Comparison of ENCODE assay signal across 9 cellular contexts in the genomic region with DNA sequence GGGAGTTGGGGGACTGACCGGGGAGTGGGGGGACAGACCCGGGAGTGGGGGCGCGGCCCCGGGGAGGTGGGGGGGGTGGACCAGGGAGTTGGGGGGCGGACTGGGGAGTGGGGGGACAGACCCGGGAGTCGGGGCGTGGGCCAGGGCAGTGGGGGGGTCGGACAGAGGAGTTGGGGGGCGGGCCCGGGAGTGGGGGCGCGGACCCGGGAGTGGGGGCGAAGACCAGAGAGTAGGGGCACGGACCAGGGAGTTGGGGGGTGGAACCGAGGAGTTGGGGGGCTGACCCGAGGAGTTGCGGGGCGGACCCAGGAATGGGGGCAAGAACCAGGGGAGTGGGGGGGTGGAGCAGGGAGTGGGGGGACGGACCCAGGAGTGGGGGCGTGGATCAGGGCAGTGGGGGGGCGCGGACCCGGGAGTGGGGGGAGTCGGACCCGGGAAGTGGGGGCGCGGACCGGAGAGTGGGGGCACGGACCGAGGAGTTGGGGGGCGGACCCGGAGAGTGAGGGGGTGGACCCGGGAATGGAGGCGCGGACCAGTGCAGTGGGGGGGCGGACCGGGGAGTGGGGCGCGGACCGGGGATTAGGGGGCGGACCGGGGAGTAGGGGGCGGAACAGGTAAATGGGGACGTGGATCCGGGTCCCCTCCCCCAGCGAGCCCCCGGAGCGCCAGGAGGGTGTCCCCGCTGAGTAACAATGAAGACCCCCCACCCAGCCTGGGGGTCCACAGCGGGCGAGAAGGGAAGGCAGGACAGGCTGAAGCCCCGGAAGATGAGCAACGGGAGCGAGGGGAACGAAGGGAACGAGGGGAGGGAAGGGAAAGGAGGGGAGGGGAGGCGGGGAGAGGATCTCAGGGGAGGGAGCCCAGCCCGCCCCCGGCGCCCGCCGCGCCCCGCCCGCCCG. TPM values are rescaled to one million over a fixed set of nuclear protein-coding genes. Genes with fewer than 3 reads are reported as not detected.
DNase-seq lines count a peak whose midpoint lies in the region; ATAC-seq, FAIRE-seq and TF ChIP-seq lines count a peak whose summit lies in the region.
"Had no signal": no experiment of that assay in that cellular context is flagged by ENCODE, and none has a peak within 500 bp of the region (broad histone marks: within the 10 kb centered on the region; RNA-seq: fewer than 3 reads in every experiment).

No MANE protein-coding gene starts in this region.

- H3K56ac ChIP-seq in IMR-90 (ENCODE audit: extremely low read depth, insufficient read depth, low read length) = no peak overlapping the region; the same call in 1 of the 2 replicates

- peaks cover 36% of the 10 kb centered on the region for H3K36me3 Mint-ChIP-seq in CD4-positive, alpha-beta T cell (ENCODE audit: low read depth)

- H2BK15ac ChIP-seq in IMR-90 (ENCODE audit: low read depth, low read length) = no peak overlapping the region

- H4K20me1 ChIP-seq in IMR-90 (ENCODE audit: insufficient read depth, low read length) (peaks cover 33% of the 10 kb centered on the region), K562 (replicated peaks; ENCODE audit: control insufficient read depth, insufficient read depth, low read length) (0 out of 2 replicates have a peak, but pooled peaks cover 4% of the 10 kb centered on the region)

- no peak for FAIRE-seq in K562 (lab: Jason Lieb, UNC)

- H3K4ac ChIP-seq in IMR-90 (ENCODE audit: low read depth, low read length) = peak overlapping the region; percentile 86

- peak overlapping the region; percentile 100 for H3K9ac ChIP-seq in IMR-90 (ENCODE audit: low read depth, low read length)
- peak overlapping the region; percentile 73 to 89; a peak in 3 of 4 replicates for H3K9ac ChIP-seq in K562 (ENCODE audit: insufficient read depth in 1 of 2, low read depth in 2 of 2, low read length in 2 of 2)

- H2BK20ac ChIP-seq in IMR-90 (ENCODE audit: low read depth, low read length) = no peak overlapping the region

- no peak for TF ChIP-seq CTCF in CD4-positive, alpha-beta T cell (IDR thresholded peaks at IDR 0.05)
- TF ChIP-seq CTCF in IMR-90 (conservative IDR thresholded peaks at IDR 0.05; ENCODE audit: low read depth, low read length) = no peak
- no peak for TF ChIP-seq CTCF in K562 (IDR thresholded peaks at IDR 0.05 in 2 of 3, conservative IDR thresholded peaks at IDR 0.05 in 1 of 3; ENCODE audit: insufficient read depth in 2 of 3, low read depth in 1 of 3, low read length in 3 of 3)
- TF ChIP-seq CTCF in lower lobe of right lung (IDR thresholded peaks at IDR 0.05) = no peak
- TF ChIP-seq CTCF in transverse colon (IDR thresholded peaks at IDR 0.05) = no peak

- H3K4me1 ChIP-seq in IMR-90 (ENCODE audit: control insufficient read depth, insufficient read depth, low read length) (peaks cover 8% of the 10 kb centered on the region), K562 (replicated peaks in 1 of 2; ENCODE audit: control insufficient read depth in 2 of 2, insufficient read depth in 2 of 2, low read length in 2 of 2) (peaks cover 17 to 72% of the 10 kb centered on the region in 2 experiments), lower lobe of right lung (peaks cover 42% of the 10 kb centered on the region), transverse colon (peaks cover 15 to 50% (median 34%) of the 10 kb centered on the region in 4 donors)

- peak overlapping the region; percentile 91 for H3K4me3 Mint-ChIP-seq in CD4-positive, alpha-beta T cell

- H3K4me2 ChIP-seq in IMR-90 (ENCODE audit: low read depth, low read length) (peak overlapping the region; percentile 86), K562 (ENCODE audit: insufficient read depth, low read length) (peak overlapping the region; percentile 77; the same call in 1 of the 2 replicates)

- peak overlapping the region; percentile 94 for H3K27ac Mint-ChIP-seq in CD4-positive, alpha-beta T cell

- no peak overlapping the region for H3K23ac ChIP-seq in IMR-90 (ENCODE audit: low read depth, low read length)

- H3K79me1 ChIP-seq in IMR-90 (ENCODE audit: low read depth in 1 of 2, low read length in 2 of 2) = peaks cover 4 to 40% of the 10 kb centered on the region in 2 experiments; a peak in 3 of 4 replicates

- H3K27me3 ChIP-seq in CD4-positive, alpha-beta T cell (ENCODE audit: control insufficient read depth, insufficient read depth, low read length) = peaks cover 9% of the 10 kb centered on the region
- peaks cover 4% of the 10 kb centered on the region for H3K27me3 ChIP-seq in IMR-90 (ENCODE audit: control insufficient read depth, insufficient read depth, low read length)
- no peaks in the 10 kb centered on the region for H3K27me3 ChIP-seq in K562 (ENCODE audit: control insufficient read depth in 2 of 2, insufficient read depth in 2 of 2, low read length in 2 of 2)
- H3K27me3 ChIP-seq in lower lobe of right lung (ENCODE audit: low read depth) = peaks cover 19% of the 10 kb centered on the region
- H3K27me3 ChIP-seq in transverse colon = peaks cover 14% of the 10 kb centered on the region

- H4K91ac ChIP-seq in IMR-90 (ENCODE audit: insufficient read depth, low read depth, low read length) = peak overlapping the region; percentile 66; the same call in 1 of the 2 replicates

- H3K36me3 ChIP-seq in IMR-90 (ENCODE audit: control insufficient read depth, insufficient read depth, low read length) = 0 out of 2 replicates have a peak, but pooled peaks cover 1% of the 10 kb centered on the region
- peaks cover 17% of the 10 kb centered on the region; the same call in 2 of the 3 replicates for H3K36me3 ChIP-seq in K562 (ENCODE audit: control insufficient read depth, insufficient read depth, low read length)
- no peaks in the 10 kb centered on the region for H3K36me3 ChIP-seq in lower lobe of right lung
- H3K36me3 ChIP-seq in transverse colon = no peaks in the 10 kb centered on the region

- peaks cover 32% of the 10 kb centered on the region for H3K4me1 Mint-ChIP-seq in CD4-positive, alpha-beta T cell (ENCODE audit: low read depth)

- H3K9me1 ChIP-seq in IMR-90 (ENCODE audit: insufficient read depth, low read length) (no peaks in the 10 kb centered on the region), K562 (ENCODE audit: control insufficient read depth, insufficient read depth, low read length) (no peaks in the 10 kb centered on the region)

- peaks cover 70% of the 10 kb centered on the region for H3K79me2 ChIP-seq in K562 (ENCODE audit: control insufficient read depth, insufficient read depth, low read length)

- CTCF ChIA-PET in CD4-positive, alpha-beta T cell (lab: Charles Lee) = no interaction called here
- CTCF ChIA-PET in IMR-90 (lab: Yijun Ruan, JAX) (no interaction called here), K562 (lab: Yijun Ruan, JAX; ENCODE audit: low intra/inter-chr PET ratio) (no interaction called here)

- TF ChIP-seq POLR2A in IMR-90 (IDR thresholded peaks at IDR 0.05; ENCODE audit: low read depth, low read length) = no peak
- peak; percentile 36; the same call in 1 of the 2 replicates for TF ChIP-seq POLR2A in K562 (conservative IDR thresholded peaks at IDR 0.05)
- TF ChIP-seq POLR2A in transverse colon (IDR thresholded peaks at IDR 0.05) = no peak

- POLR2A ChIA-PET in CD4-positive, alpha-beta T cell (lab: Charles Lee) = interaction anchor here (4.3 kb wide), 1 partner anchor 19 kb away, joined by 20 read pairs; a partner anchor contains a TSS
- POLR2A ChIA-PET in IMR-90 (lab: Charles Lee; ENCODE audit: unreplicated experiment) (no interaction called here), K562 (lab: Yijun Ruan, JAX) (no interaction called here)

- H2BK120ac ChIP-seq in IMR-90 (ENCODE audit: low read depth, low read length) = no peak overlapping the region

- H4K8ac ChIP-seq in IMR-90 (ENCODE audit: low read depth in 2 of 2, low read length in 2 of 2) = peak overlapping the region; percentile 47 to 88; a peak in 3 of 4 replicates

- no peak for ATAC-seq in CD4-positive, alpha-beta T cell (ENCODE audit: poor library complexity)
- peak; percentile 55 for ATAC-seq in IMR-90 (ENCODE audit: low read depth)
- ATAC-seq in K562 = no peak
- no peak for ATAC-seq in lower lobe of right lung

- TF ChIP-seq RAD21 in IMR-90 (IDR thresholded peaks at IDR 0.05; ENCODE audit: low read length) (no peak), K562 (CRISPR knock-in tag; conservative IDR thresholded peaks at IDR 0.05 in 1 of 2, IDR thresholded peaks at IDR 0.05 in 1 of 2) (no peak)

- H2AK9ac ChIP-seq in IMR-90 (replicated peaks; ENCODE audit: low read depth, low read length, poor library complexity) = peak overlapping the region; percentile 90

- H2BK5ac ChIP-seq in IMR-90 (ENCODE audit: low read depth, low read length, poor library complexity, severe bottlenecking) = peak overlapping the region; percentile 84

- no peaks in the 10 kb centered on the region for H3K9me3 ChIP-seq in CD4-positive, alpha-beta T cell (ENCODE audit: control insufficient read depth, low read length)
- H3K9me3 ChIP-seq in IMR-90 (ENCODE audit: control insufficient read depth, insufficient read depth, low read length) (no peaks in the 10 kb centered on the region), K562 (replicated peaks; ENCODE audit: control insufficient read depth, insufficient read depth, low read depth, low read length) (no peaks in the 10 kb centered on the region), lower lobe of right lung (no peaks in the 10 kb centered on the region), transverse colon (no peaks in the 10 kb centered on the region)

- H3K4me3 ChIP-seq in IMR-90 (ENCODE audit: insufficient read depth, low read depth, low read length) (peak overlapping the region; percentile 100), K562 (peak overlapping the region; percentile 96), lower lobe of right lung (peak overlapping the region; percentile 79), transverse colon (peak overlapping the region; percentile 89 to 99 (median 94))

- peak in 7 of 10 experiments; percentile 38 to 61 (median 47) for DNase-seq in CD4-positive, alpha-beta T cell
- DNase-seq in IMR-90 = no peak
- DNase-seq in K562 (ENCODE audit: extremely low read depth in 1 of 4, low spot score in 3 of 4) = peak; percentile 69 to 79 (median 72)
- DNase-seq in lower lobe of right lung = no peak
- no peak for DNase-seq in transverse colon
- DNase-seq in COR-L47 (lab: John Stamatoyannopoulos, UW) = no peak
- DNase-seq in medulla oblongata (ENCODE audit: extremely low spot score) = no peak
- no peak for DNase-seq in cerebellar nuclear complex (lab: John Stamatoyannopoulos, UW)

- H3K27me3 Mint-ChIP-seq in CD4-positive, alpha-beta T cell = no peaks in the 10 kb centered on the region

- BruUV-seq in IMR-90 (replicated peaks; lab: Mats Ljungman, UMichigan) = no TSS peak
- BruUV-seq in K562 (replicated peaks; lab: Mats Ljungman, UMichigan) = no TSS peak

- no peaks in the 10 kb centered on the region for H3K9me3 Mint-ChIP-seq in CD4-positive, alpha-beta T cell

- intact Hi-C loops in CD4-positive, alpha-beta T cell (cut with DNase I, micrococcal nuclease) = loop anchor here in 1 of 2 experiments (1.0 kb wide), 1 partner anchor 19 kb away; a partner anchor contains a TSS
- intact Hi-C loops in IMR-90 (cut with micrococcal nuclease) = loop anchor here (5.0 kb wide), 2 partner anchors 45 to 250 kb away; a partner anchor contains a TSS
- intact Hi-C loops in K562 (cut with micrococcal nuclease) = no loop called here
- intact Hi-C loops in lower lobe of right lung (cut with DNase I) = no loop called here
- intact Hi-C loops in transverse colon (cut with DNase I; ENCODE audit: low total_unique reads) = loop anchor here (5.0 to 10.0 kb wide), 2 partner anchors 140 to 282 kb away; no protein-coding TSS in a partner anchor

- H2AFZ ChIP-seq in IMR-90 (replicated peaks; ENCODE audit: low read length, poor library complexity) = peak overlapping the region; percentile 90
- H2AFZ ChIP-seq in K562 (ENCODE audit: low read depth, low read length) = peak overlapping the region; percentile 72; the same call in 1 of the 2 replicates

- peak overlapping the region; percentile 86; the same call in 1 of the 2 replicates for H4K5ac ChIP-seq in IMR-90 (ENCODE audit: low read depth, low read length)

- dilution Hi-C loops in IMR-90 (cut with HindIII; ENCODE audit: low sequenced_read_pairs, unreplicated experiment) = no loop called here

- peak overlapping the region; percentile 98 for H3K27ac ChIP-seq in CD4-positive, alpha-beta T cell (ENCODE audit: low read depth, low read length)
- H3K27ac ChIP-seq in IMR-90 (ENCODE audit: insufficient read depth, low read length) (peak overlapping the region; percentile 98), K562 (ENCODE audit: extremely low read depth, low read depth, low read length) (peak overlapping the region; percentile 91), lower lobe of right lung (peak overlapping the region; percentile 96), transverse colon (peak overlapping the region; percentile 90 to 100 (median 95))

- TF ChIP-seq EP300 in K562 (IDR thresholded peaks at IDR 0.05; ENCODE audit: low read length) (no peak), transverse colon (IDR thresholded peaks at IDR 0.05; ENCODE audit: low read depth) (no peak)

- in situ Hi-C loops in IMR-90 (cut with MboI; ENCODE audit: low sequenced_read_pairs) (no loop called here), K562 (cut with MboI) (no loop called here), transverse colon (cut with MboI; ENCODE audit: low pct_ligation_motif_present in 1 of 4, low pct_unique_long_range_greater_than_20kb in 1 of 4, low sequenced_read_pairs in 3 of 4) (no loop called here)

- no CpG with 5 or more reads among the region's 69 CpGs for WGBS in IMR-90 (ENCODE audit: extremely low coverage in 2 of 2, insufficient read length in 1 of 2), 2 experiments
- 0% methylated on average over 6 of the region's 69 CpGs for WGBS in K562 (ENCODE audit: insufficient coverage, low coverage, missing lambda C conversion rate)
- WGBS in transverse colon (ENCODE audit: low coverage in 1 of 2), 2 donors = 0 to 2% methylated on average over 6 to 21 of the region's 69 CpGs

- peak overlapping the region; percentile 93 for H3K18ac ChIP-seq in IMR-90 (ENCODE audit: low read depth, low read length)

- H3K14ac ChIP-seq in IMR-90 (replicated peaks; ENCODE audit: low read depth, low read length) = peak overlapping the region; percentile 85; the same call in 1 of the 2 replicates

- H2AK5ac ChIP-seq in IMR-90 (ENCODE audit: low read depth, low read length) = peak overlapping the region; percentile 94

RNA-seq across cellular contexts. Expression of a gene that starts 0.6 kb away (rescaled TPM):
- 100 to 1,000 TPM; 309 to 313 TPM for total RNA-seq in CD4-positive, alpha-beta T cell
- 8.9 and 9.0 TPM in 2 replicates for total RNA-seq in IMR-90 (2012; rRNA removed)
- 51.5 and 52.5 TPM in 2 replicates for polyA plus RNA-seq in IMR-90 (2012; rRNA removed)
- 36.9 and 69.3 TPM in 2 replicates for polyA plus RNA-seq in IMR-90 (2012; cell fraction: cytosol; rRNA removed)
- polyA plus RNA-seq in IMR-90 (2012; cell fraction: nucleus; rRNA removed; ENCODE audit: low replicate concordance) = 60.4 and 87.8 TPM in 2 replicates
- 66.6 and 166 TPM in 2 replicates for total RNA-seq in K562 (2011; cell fraction: chromatin; rRNA removed; ENCODE audit: low replicate concordance)
- total RNA-seq in K562 (2011; cell fraction: nucleolus; rRNA removed) = 109 and 113 TPM in 2 replicates
- 92.6 and 119 TPM in 2 replicates for total RNA-seq in K562 (2011; cell fraction: nucleoplasm; rRNA removed)
- 63.2 and 75.6 TPM in 2 replicates for total RNA-seq in K562 (2014; rRNA removed)
- 21.4 and 26.2 TPM in 2 replicates for total RNA-seq in K562 (2014; rRNA removed; fragmentation: Illumina TruSeq; extraction: Trizol)
- 44.6 and 46.1 TPM in 2 replicates for total RNA-seq in K562 (2015; rRNA removed; fragmentation: Illumina TruSeq; extraction: Trizol)
- total RNA-seq in K562 (2021) = 133 and 138 TPM in 2 replicates
- polyA plus RNA-seq in K562 (2011; rRNA removed) = 59.0 and 93.9 TPM in 2 replicates
- 105 and 207 TPM in 2 replicates for polyA plus RNA-seq in K562 (2011; cell fraction: cytosol; rRNA removed)
- polyA plus RNA-seq in K562 (2011; cell fraction: nucleus; rRNA removed) = 149 and 223 TPM in 2 replicates
- polyA plus RNA-seq in K562 (2012) = 85.0 and 165 TPM in 2 replicates
- 87.6 and 109 TPM in 2 replicates for polyA plus RNA-seq in K562 (2014; fragmentation: Illumina TruSeq; extraction: Trizol)
- polyA plus RNA-seq in K562 (2014; fragmentation: Nextera tagmentation; extraction: Ambion mirVana) = 1 to 10 TPM; 3.2 to 5.6 TPM
- polyA plus RNA-seq in K562 (2014; rRNA removed) = 140 and 154 TPM in 2 replicates
- polyA minus RNA-seq in K562 (2011; rRNA and poly(A)+ RNA removed) = 11.6 and 16.6 TPM in 2 replicates
- polyA minus RNA-seq in K562 (2011; cell fraction: cytosol; rRNA and poly(A)+ RNA removed) = 30.8 and 60.9 TPM in 2 replicates
- 22.8 and 25.2 TPM in 2 replicates for polyA minus RNA-seq in K562 (2011; cell fraction: nucleus; rRNA and poly(A)+ RNA removed)
- 46.0 TPM for total RNA-seq in lower lobe of right lung
- 10 to 100 TPM; 43.8 to 49.4 (median 46.7) TPM for total RNA-seq in transverse colon

RNA-seq across cellular contexts. Expression of a gene that starts 4.7 kb away (rescaled TPM):
- total RNA-seq in CD4-positive, alpha-beta T cell = 1 to 10 TPM; 1.5 to 1.6 TPM
- total RNA-seq in IMR-90 (2012; rRNA removed) = not detected in 2 replicates
- not detected in 2 replicates for polyA plus RNA-seq in IMR-90 (2012; rRNA removed)
- 0.02 and 0.09 TPM in 2 replicates for polyA plus RNA-seq in IMR-90 (2012; cell fraction: cytosol; rRNA removed)
- polyA plus RNA-seq in IMR-90 (2012; cell fraction: nucleus; rRNA removed; ENCODE audit: low replicate concordance) = 0.13 TPM in 1 of 2 replicates, not detected in the other
- 13.9 and 50.0 TPM in 2 replicates for total RNA-seq in K562 (2011; cell fraction: chromatin; rRNA removed; ENCODE audit: low replicate concordance)
- 79.5 and 104 TPM in 2 replicates for total RNA-seq in K562 (2011; cell fraction: nucleolus; rRNA removed)
- 29.6 and 30.1 TPM in 2 replicates for total RNA-seq in K562 (2011; cell fraction: nucleoplasm; rRNA removed)
- total RNA-seq in K562 (2014; rRNA removed) = 19.3 and 26.7 TPM in 2 replicates
- total RNA-seq in K562 (2014; rRNA removed; fragmentation: Illumina TruSeq; extraction: Trizol) = 0.80 and 1.1 TPM in 2 replicates
- total RNA-seq in K562 (2015; rRNA removed; fragmentation: Illumina TruSeq; extraction: Trizol) = 2.0 and 2.7 TPM in 2 replicates
- 36.2 and 39.4 TPM in 2 replicates for total RNA-seq in K562 (2021)
- 2.8 and 6.3 TPM in 2 replicates for polyA plus RNA-seq in K562 (2011; rRNA removed)
- polyA plus RNA-seq in K562 (2011; cell fraction: cytosol; rRNA removed) = 4.3 and 59.2 TPM in 2 replicates
- 36.4 and 172 TPM in 2 replicates for polyA plus RNA-seq in K562 (2011; cell fraction: nucleus; rRNA removed)
- 6.9 and 23.9 TPM in 2 replicates for polyA plus RNA-seq in K562 (2012)
- 0.37 and 2.7 TPM in 2 replicates for polyA plus RNA-seq in K562 (2014; fragmentation: Illumina TruSeq; extraction: Trizol)
- under 1 TPM; 0.55 to 0.75 TPM for polyA plus RNA-seq in K562 (2014; fragmentation: Nextera tagmentation; extraction: Ambion mirVana)
- polyA plus RNA-seq in K562 (2014; rRNA removed) = 17.3 and 26.8 TPM in 2 replicates
- polyA minus RNA-seq in K562 (2011; rRNA and poly(A)+ RNA removed) = 0.30 and 1.8 TPM in 2 replicates
- 5.8 and 14.1 TPM in 2 replicates for polyA minus RNA-seq in K562 (2011; cell fraction: cytosol; rRNA and poly(A)+ RNA removed)
- polyA minus RNA-seq in K562 (2011; cell fraction: nucleus; rRNA and poly(A)+ RNA removed) = 5.8 and 22.6 TPM in 2 replicates
- not detected for total RNA-seq in lower lobe of right lung
- not detected for total RNA-seq in transverse colon
- total RNA-seq: lung microvascular endothelial cell had no signal

RNA-seq across cellular contexts. Expression of a gene that starts 13.4 kb away (rescaled TPM):
- 1 to 10 TPM; 3.7 to 4.1 TPM for total RNA-seq in CD4-positive, alpha-beta T cell
- total RNA-seq in IMR-90 (2012; rRNA removed) (16.0 and 16.7 TPM in 2 replicates), K562 (2014; rRNA removed) (55.2 and 62.0 TPM in 2 replicates), K562 (2014; rRNA removed; fragmentation: Illumina TruSeq; extraction: Trizol) (14.8 and 16.4 TPM in 2 replicates), K562 (2015; rRNA removed; fragmentation: Illumina TruSeq; extraction: Trizol) (39.0 and 41.3 TPM in 2 replicates), K562 (2021) (97.2 and 118 TPM in 2 replicates), lower lobe of right lung (16.9 TPM), transverse colon (1 to 10 TPM; 2.2 to 8.7 (median 4.3) TPM)
- polyA plus RNA-seq in IMR-90 (2012; rRNA removed) (23.1 and 29.4 TPM in 2 replicates), K562 (2011; rRNA removed) (27.9 and 44.1 TPM in 2 replicates), K562 (2014; fragmentation: Illumina TruSeq; extraction: Trizol) (31.2 and 62.4 TPM in 2 replicates), K562 (2014; fragmentation: Nextera tagmentation; extraction: Ambion mirVana) (1 to 10 TPM; 1.4 to 2.0 TPM), K562 (2014; rRNA removed) (31.0 and 46.7 TPM in 2 replicates)
- 11.4 and 20.8 TPM in 2 replicates for polyA plus RNA-seq in IMR-90 (2012; cell fraction: cytosol; rRNA removed)
- 47.6 and 91.2 TPM in 2 replicates for polyA plus RNA-seq in IMR-90 (2012; cell fraction: nucleus; rRNA removed; ENCODE audit: low replicate concordance)
- total RNA-seq in K562 (2011; cell fraction: chromatin; rRNA removed; ENCODE audit: low replicate concordance) = 89.0 and 254 TPM in 2 replicates
- total RNA-seq in K562 (2011; cell fraction: nucleolus; rRNA removed) = 180 and 206 TPM in 2 replicates
- total RNA-seq in K562 (2011; cell fraction: nucleoplasm; rRNA removed) = 120 and 121 TPM in 2 replicates
- 43.2 and 88.8 TPM in 2 replicates for polyA plus RNA-seq in K562 (2011; cell fraction: cytosol; rRNA removed)
- polyA plus RNA-seq in K562 (2011; cell fraction: nucleus; rRNA removed) = 58.8 and 128 TPM in 2 replicates
- polyA plus RNA-seq in K562 (2012) = 49.0 and 52.3 TPM in 2 replicates
- polyA minus RNA-seq in K562 (2011; rRNA and poly(A)+ RNA removed) = 36.2 and 53.3 TPM in 2 replicates
- 119 and 167 TPM in 2 replicates for polyA minus RNA-seq in K562 (2011; cell fraction: cytosol; rRNA and poly(A)+ RNA removed)
- 45.8 and 47.4 TPM in 2 replicates for polyA minus RNA-seq in K562 (2011; cell fraction: nucleus; rRNA and poly(A)+ RNA removed)

RNA-seq across cellular contexts. Expression of a gene that starts 19.1 kb away (rescaled TPM):
- not detected for total RNA-seq in CD4-positive, alpha-beta T cell
- total RNA-seq in IMR-90 (2012; rRNA removed) (not detected in 2 replicates), K562 (2014; rRNA removed) (not detected in 2 replicates), K562 (2014; rRNA removed; fragmentation: Illumina TruSeq; extraction: Trizol) (not detected in 2 replicates), K562 (2015; rRNA removed; fragmentation: Illumina TruSeq; extraction: Trizol) (not detected in 2 replicates), K562 (2021) (not detected in 2 replicates), lower lobe of right lung (not detected), transverse colon (not detected)
- polyA plus RNA-seq in IMR-90 (2012; rRNA removed) (not detected in 2 replicates), K562 (2011; rRNA removed) (not detected in 2 replicates), K562 (2014; fragmentation: Illumina TruSeq; extraction: Trizol) (not detected in 2 replicates), K562 (2014; fragmentation: Nextera tagmentation; extraction: Ambion mirVana) (not detected), K562 (2014; rRNA removed) (not detected in 2 replicates)
- polyA plus RNA-seq in IMR-90 (2012; cell fraction: cytosol; rRNA removed) = not detected in 2 replicates
- not detected in 2 replicates for polyA plus RNA-seq in IMR-90 (2012; cell fraction: nucleus; rRNA removed; ENCODE audit: low replicate concordance)
- not detected in 2 replicates for total RNA-seq in K562 (2011; cell fraction: chromatin; rRNA removed; ENCODE audit: low replicate concordance)
- not detected in 2 replicates for total RNA-seq in K562 (2011; cell fraction: nucleolus; rRNA removed)
- not detected in 2 replicates for total RNA-seq in K562 (2011; cell fraction: nucleoplasm; rRNA removed)
- polyA plus RNA-seq in K562 (2011; cell fraction: cytosol; rRNA removed) = not detected in 2 replicates
- not detected in 2 replicates for polyA plus RNA-seq in K562 (2011; cell fraction: nucleus; rRNA removed)
- polyA plus RNA-seq in K562 (2012) = not detected in 2 replicates
- polyA minus RNA-seq in K562 (2011; rRNA and poly(A)+ RNA removed) = under 0.01 TPM in 2 replicates
- polyA minus RNA-seq in K562 (2011; cell fraction: cytosol; rRNA and poly(A)+ RNA removed) = 667 TPM in 1 of 2 replicates, not detected in the other
- under 0.01 TPM in 1 of 2 replicates, not detected in the other for polyA minus RNA-seq in K562 (2011; cell fraction: nucleus; rRNA and poly(A)+ RNA removed)
- total RNA-seq: lung microvascular endothelial cell had no signal

RNA-seq across cellular contexts. Expression of a gene that starts 19.4 kb away (rescaled TPM):
- total RNA-seq in CD4-positive, alpha-beta T cell = 10 to 100 TPM; 25.8 to 30.1 TPM
- total RNA-seq in IMR-90 (2012; rRNA removed) = 8.1 and 15.3 TPM in 2 replicates
- polyA plus RNA-seq in IMR-90 (2012; rRNA removed) = 40.2 and 49.0 TPM in 2 replicates
- polyA plus RNA-seq in IMR-90 (2012; cell fraction: cytosol; rRNA removed) = 38.6 and 59.2 TPM in 2 replicates
- polyA plus RNA-seq in IMR-90 (2012; cell fraction: nucleus; rRNA removed; ENCODE audit: low replicate concordance) = 38.3 and 110 TPM in 2 replicates
- 28.6 and 108 TPM in 2 replicates for total RNA-seq in K562 (2011; cell fraction: chromatin; rRNA removed; ENCODE audit: low replicate concordance)
- 71.0 and 80.0 TPM in 2 replicates for total RNA-seq in K562 (2011; cell fraction: nucleolus; rRNA removed)
- total RNA-seq in K562 (2011; cell fraction: nucleoplasm; rRNA removed) = 33.8 and 41.3 TPM in 2 replicates
- 15.6 and 22.1 TPM in 2 replicates for total RNA-seq in K562 (2014; rRNA removed)
- 1.2 and 1.8 TPM in 2 replicates for total RNA-seq in K562 (2014; rRNA removed; fragmentation: Illumina TruSeq; extraction: Trizol)
- total RNA-seq in K562 (2015; rRNA removed; fragmentation: Illumina TruSeq; extraction: Trizol) = 8.6 and 9.3 TPM in 2 replicates
- total RNA-seq in K562 (2021) = 59.6 and 59.9 TPM in 2 replicates
- 10.3 and 26.2 TPM in 2 replicates for polyA plus RNA-seq in K562 (2011; rRNA removed)
- 36.6 and 87.3 TPM in 2 replicates for polyA plus RNA-seq in K562 (2011; cell fraction: cytosol; rRNA removed)
- polyA plus RNA-seq in K562 (2011; cell fraction: nucleus; rRNA removed) = 34.7 and 60.1 TPM in 2 replicates
- polyA plus RNA-seq in K562 (2012) = 34.1 and 52.5 TPM in 2 replicates
- polyA plus RNA-seq in K562 (2014; fragmentation: Illumina TruSeq; extraction: Trizol) = 7.1 and 20.0 TPM in 2 replicates
- polyA plus RNA-seq in K562 (2014; fragmentation: Nextera tagmentation; extraction: Ambion mirVana) = 1 to 10 TPM in 1 of 2 experiments, under 1 TPM in 1; 0.89 to 1.3 TPM
- polyA plus RNA-seq in K562 (2014; rRNA removed) = 21.2 and 30.2 TPM in 2 replicates
- 10.3 and 15.6 TPM in 2 replicates for polyA minus RNA-seq in K562 (2011; rRNA and poly(A)+ RNA removed)
- polyA minus RNA-seq in K562 (2011; cell fraction: cytosol; rRNA and poly(A)+ RNA removed) = 72.1 and 84.4 TPM in 2 replicates
- 33.7 and 37.4 TPM in 2 replicates for polyA minus RNA-seq in K562 (2011; cell fraction: nucleus; rRNA and poly(A)+ RNA removed)
- 46.1 TPM for total RNA-seq in lower lobe of right lung
- total RNA-seq in transverse colon = 100 to 1,000 TPM in 1 of 4 donors, 10 to 100 TPM in 3; 58.1 to 158 (median 78.4) TPM

Comparison
In these comparisons a context has a peak if more than half of its experiments do, and no peak if none do; other contexts are left out.
1. DNase-seq: peak in CD4-positive, alpha-beta T cell (7 of 10) and K562 (4 of 4); none in IMR-90 (single experiment), lower lobe of right lung (single experiment), transverse colon (single experiment), COR-L47 (single experiment), medulla oblongata (single experiment) and cerebellar nuclear complex (0 of 2).
2. intact Hi-C loops: an anchor here in IMR-90 (5.0 kb wide) and transverse colon (5.0 to 10.0 kb wide); none called in K562 and lower lobe of right lung.
3. Peak in every context shown above with its lines, with median percentiles within 50 percentile points of each other: H3K27ac ChIP-seq and H3K4me3 ChIP-seq.